8 cellular contexts compared by ENCODE assay signal in the genomic region with DNA sequence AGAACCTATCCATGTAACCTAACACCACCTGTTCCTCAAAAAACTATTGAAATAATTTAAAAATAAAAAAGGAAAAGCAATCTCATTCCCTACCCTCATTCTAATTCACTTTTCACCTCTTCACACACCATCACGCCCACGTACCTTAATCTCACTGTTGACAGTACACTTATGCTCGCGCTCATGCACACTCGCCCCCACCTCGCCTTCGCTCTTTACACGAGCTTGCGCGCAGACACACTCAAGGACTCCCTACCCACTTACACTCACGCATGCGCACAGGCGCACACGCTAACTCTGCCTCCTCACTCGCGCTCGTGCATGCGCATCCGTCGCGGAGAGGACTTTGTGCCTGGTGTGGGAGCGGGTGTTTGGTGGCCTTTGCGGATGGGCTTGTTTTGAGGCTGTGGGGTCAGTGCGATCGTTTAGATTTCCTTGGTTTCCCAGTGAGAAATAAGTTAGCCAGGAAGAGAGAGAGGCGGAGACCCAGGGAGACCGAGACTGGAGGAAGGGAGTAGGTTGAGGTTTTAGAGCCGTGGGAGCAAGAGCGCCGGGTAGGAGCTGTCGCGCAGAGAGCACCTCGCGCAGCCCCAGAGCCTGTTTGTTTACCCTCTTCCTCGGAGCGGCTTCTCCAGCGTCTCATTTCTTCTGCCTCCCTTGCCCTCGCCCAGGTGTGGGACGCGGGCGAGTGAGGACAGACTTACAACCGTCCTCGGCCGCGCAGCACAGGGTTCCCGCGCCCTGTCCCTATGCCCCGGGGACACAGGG. TPM values are rescaled to one million over a fixed set of nuclear protein-coding genes. Genes with fewer than 3 reads are reported as not detected.
DNase-seq lines count a peak whose midpoint lies in the region; ATAC-seq, FAIRE-seq and TF ChIP-seq lines count a peak whose summit lies in the region.

No MANE protein-coding gene starts in this region.

- H3K36me3 Mint-ChIP-seq in CD4-positive, CD25-positive, alpha-beta regulatory T cell = no peaks in the 10 kb centered on the region

- no peak overlapping the region for H3K27ac ChIP-seq in CD4-positive, CD25-positive, alpha-beta regulatory T cell (ENCODE audit: insufficient read depth, low read length, poor library complexity, severe bottlenecking)
- peak overlapping the region in 1 of 4 donors; percentile 28 for H3K27ac ChIP-seq in Peyer's patch
- H3K27ac ChIP-seq in foreskin keratinocyte = no peak overlapping the region

- H3K9me3 Mint-ChIP-seq in CD4-positive, CD25-positive, alpha-beta regulatory T cell = no peaks in the 10 kb centered on the region

- H3K36me3 ChIP-seq in CD4-positive, CD25-positive, alpha-beta regulatory T cell (ENCODE audit: control insufficient read depth, insufficient read depth, low read length) = no peaks in the 10 kb centered on the region
- H3K36me3 ChIP-seq in Peyer's patch (no peaks in the 10 kb centered on the region), neuron (ENCODE audit: insufficient read depth, low read length) (no peaks in the 10 kb centered on the region)

- peaks cover 87% of the 10 kb centered on the region for H3K27me3 Mint-ChIP-seq in CD4-positive, CD25-positive, alpha-beta regulatory T cell

- H3K4me1 Mint-ChIP-seq in CD4-positive, CD25-positive, alpha-beta regulatory T cell = peaks cover 7 to 31% (median 16%) of the 10 kb centered on the region in 4 donors

- peak overlapping the region; percentile 47 for H2AFZ ChIP-seq in neuron (ENCODE audit: low read depth, low read length)

- H3K4me3 Mint-ChIP-seq in CD4-positive, CD25-positive, alpha-beta regulatory T cell = peak overlapping the region; percentile 87 to 93 (median 91)

- peak overlapping the region in 1 of 3 donors; percentile 16 for H3K27ac Mint-ChIP-seq in CD4-positive, CD25-positive, alpha-beta regulatory T cell

- peaks cover 16% of the 10 kb centered on the region for H3K4me1 ChIP-seq in CD4-positive, CD25-positive, alpha-beta regulatory T cell (ENCODE audit: control insufficient read depth, insufficient read depth, low read length, poor library complexity, severe bottlenecking)
- H3K4me1 ChIP-seq in Peyer's patch = peaks cover 0 to 22% (median 6%) of the 10 kb centered on the region in 4 donors
- H3K4me1 ChIP-seq in foreskin keratinocyte = no peaks in the 10 kb centered on the region
- peaks cover 27% of the 10 kb centered on the region for H3K4me1 ChIP-seq in neuron (ENCODE audit: insufficient read depth, low read length)

- H3K9me3 ChIP-seq in CD4-positive, CD25-positive, alpha-beta regulatory T cell (ENCODE audit: control insufficient read depth in 2 of 2, low read length in 2 of 2) = no peaks in the 10 kb centered on the region
- H3K9me3 ChIP-seq in Peyer's patch (no peaks in the 10 kb centered on the region), neuron (ENCODE audit: low read length) (peaks cover 4% of the 10 kb centered on the region)

- peak overlapping the region; percentile 65 for H3K4me3 ChIP-seq in CD4-positive, CD25-positive, alpha-beta regulatory T cell (ENCODE audit: low read depth, low read length)
- H3K4me3 ChIP-seq in Peyer's patch (peak overlapping the region; percentile 23 to 63 (median 44)), neuron (ENCODE audit: low read length) (peak overlapping the region; percentile 25)

- peak; percentile 63 to 89 (median 81) for DNase-seq in CD4-positive, CD25-positive, alpha-beta regulatory T cell
- DNase-seq in HTR-8/SVneo (ENCODE audit: insufficient read length, low spot score) (peak; percentile 34), Peyer's patch (peak; percentile 64 to 93 (median 81)), foreskin keratinocyte (peak in 1 of 2 donors; percentile 51), stromal cell of bone marrow (ENCODE audit: low read depth) (peak; percentile 60)
- peak; percentile 91 for DNase-seq in activated effector memory CD4-positive, alpha-beta T cell treated with anti-CD3 and anti-CD28 coated beads, Interleukin-2, amount 50 U/mL, for 16 hours

- TF ChIP-seq POLR2A in Peyer's patch (IDR thresholded peaks at IDR 0.05) = no peak

- peak; percentile 91 to 92 for ATAC-seq in CD4-positive, CD25-positive, alpha-beta regulatory T cell (ENCODE audit: low read depth in 2 of 2)
- peak; percentile 77 for ATAC-seq in GM19438 (IDR thresholded peaks at IDR 0.05; ENCODE audit: low read depth, unreplicated experiment)
- peak; percentile 64 for ATAC-seq in foreskin keratinocyte

- FAIRE-seq in HTR-8/SVneo (lab: Jason Lieb, UNC) = peak; percentile 83

- peaks cover 40% of the 10 kb centered on the region for H3K27me3 ChIP-seq in CD4-positive, CD25-positive, alpha-beta regulatory T cell (ENCODE audit: control insufficient read depth, insufficient read depth, low read length)
- peaks cover 0 to 23% of the 10 kb centered on the region in 2 donors for H3K27me3 ChIP-seq in Peyer's patch
- H3K27me3 ChIP-seq in foreskin keratinocyte = peaks cover 50% of the 10 kb centered on the region
- peaks cover 84% of the 10 kb centered on the region for H3K27me3 ChIP-seq in neuron (ENCODE audit: insufficient read depth, low read length)

- TF ChIP-seq CTCF in Peyer's patch (IDR thresholded peaks at IDR 0.05) (no peak), foreskin keratinocyte (conservative IDR thresholded peaks at IDR 0.05) (no peak)

RNA-seq across cellular contexts. Expression of a gene that starts 8.1 kb away (rescaled TPM):
- not detected for total RNA-seq in CD4-positive, CD25-positive, alpha-beta regulatory T cell
- polyA plus RNA-seq in CD4-positive, CD25-positive, alpha-beta regulatory T cell = not detected
- not detected for total RNA-seq in Peyer's patch
- not detected in 2 replicates for total RNA-seq in foreskin keratinocyte
- polyA plus RNA-seq in foreskin keratinocyte = not detected in 2 replicates

RNA-seq across cellular contexts. Expression of a gene that starts 27.4 kb away (rescaled TPM):
- 49.9 TPM for total RNA-seq in CD4-positive, CD25-positive, alpha-beta regulatory T cell
- polyA plus RNA-seq in CD4-positive, CD25-positive, alpha-beta regulatory T cell = 10 to 100 TPM; 74.5 to 87.5 (median 80.4) TPM
- total RNA-seq in Peyer's patch (10 to 100 TPM; 34.7 to 59.4 (median 47.6) TPM), foreskin keratinocyte (21.8 and 22.4 TPM in 2 replicates)
- 14.7 and 16.8 TPM in 2 replicates for polyA plus RNA-seq in foreskin keratinocyte
